In genomic region chr3:133956982-133957381, GRCh38 we compare ENCODE assay signal across 21 cellular contexts.
"Had no signal": no experiment of that assay in that cellular context is flagged by ENCODE, and none has a peak within 500 bp of the region (broad histone marks: within the 10 kb centered on the region; RNA-seq: fewer than 3 reads in every experiment).

No MANE protein-coding gene starts in this region.

- H3K4me1 ChIP-seq: parathyroid adenoma, right atrium auricular region, sigmoid colon, uterus had no signal

- H2AFZ ChIP-seq: parathyroid adenoma had no signal

- DNase-seq: cortex of kidney; effector memory CD8-positive, alpha-beta T cell; left lung; mesenchymal stem cell; mucosa of descending colon; naive B cell; sigmoid colon; stimulated activated CD4-positive, alpha-beta T cell treated with anti-CD3 and anti-CD28 coated beads, Interleukin-4, amount 100 ng/mL, for 4 hours; stimulated activated naive CD8-positive, alpha-beta T cell treated with anti-CD3 and anti-CD28 coated beads, Interleukin-15, Interleukin-2, amounts not matched to agents 100 U/mL and 50 U/mL, for 24 hours; upper lobe of right lung; uterus had no signal

- H3K36me3 ChIP-seq: neutrophil, right atrium auricular region, sigmoid colon, thoracic aorta, tibial nerve, upper lobe of right lung, uterus had no signal

- H3K27ac ChIP-seq: neutrophil, parathyroid adenoma, right atrium auricular region, sigmoid colon, thoracic aorta, tibial nerve, upper lobe of right lung, uterus had no signal

- H3K79me2 ChIP-seq: parathyroid adenoma had no signal

- ATAC-seq: effector memory CD8-positive, alpha-beta T cell; left cardiac atrium; left lung; mucosa of descending colon; natural killer cell treated with Interleukin-12 subunit alpha and Interleukin-12 subunit beta and Interleukin-15 and Interleukin-18, amount 100 ng/mL, for 72 hours; stimulated activated memory B cell treated with anti-CD40 and anti-IgM and Interleukin-4, amounts not matched to agents 10 μg/mL and 1 μg/mL and 100 μg/mL, for 72 hours; stimulated activated naive CD8-positive, alpha-beta T cell treated with anti-CD3 and anti-CD28 coated beads, Interleukin-15, Interleukin-2, amounts not matched to agents 100 U/mL and 50 U/mL, for 24 hours had no signal

- H3K27me3 ChIP-seq: left lung, neutrophil, right atrium auricular region, sigmoid colon, tibial nerve, upper lobe of right lung, uterus had no signal

- H3K9ac ChIP-seq: parathyroid adenoma had no signal

- H3K9me3 ChIP-seq: left lung, mucosa of descending colon, neutrophil, right atrium auricular region, sigmoid colon, thoracic aorta, upper lobe of right lung, uterus had no signal

- FAIRE-seq: endometrium, frontal cortex had no signal

- H3K4me3 ChIP-seq: left lung, mucosa of descending colon, right atrium auricular region, sigmoid colon, thoracic aorta, tibial nerve, upper lobe of right lung, uterus had no signal
